In the genomic region with DNA sequence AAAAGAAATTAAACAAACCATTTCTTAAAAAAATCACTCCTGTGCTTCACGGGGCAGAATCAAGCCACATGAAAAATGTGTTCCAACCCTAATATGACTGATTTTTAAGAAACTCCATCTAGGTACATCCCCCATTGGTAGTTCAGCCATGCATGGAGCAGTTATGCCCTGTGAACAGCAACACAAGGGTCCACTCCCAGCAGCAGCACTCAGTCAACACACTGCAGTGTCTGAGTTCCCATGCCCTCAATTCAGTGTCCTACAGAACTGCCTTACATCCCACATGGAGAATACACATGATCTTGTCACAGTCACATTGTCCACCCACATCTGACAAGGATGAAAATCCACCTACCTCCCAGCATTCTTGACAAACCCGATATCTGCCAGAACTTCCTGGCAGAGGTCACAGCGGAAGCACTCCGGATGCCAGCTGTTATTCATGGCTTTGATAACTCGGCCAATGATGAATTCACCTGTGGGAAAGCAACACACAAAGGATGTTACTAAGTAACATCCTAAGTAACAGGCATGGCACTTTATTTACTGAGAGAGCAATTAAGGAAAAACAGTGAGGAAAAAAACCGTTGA, we compare ENCODE assay signal across 1 cellular context. TPM values are rescaled to one million over a fixed set of nuclear protein-coding genes. Genes with fewer than 3 reads are reported as not detected.
"Had no signal": no experiment of that assay in that cellular context is flagged by ENCODE, and none has a peak within 500 bp of the region (broad histone marks: within the 10 kb centered on the region; RNA-seq: fewer than 3 reads in every experiment).

No MANE protein-coding gene starts in this region.

RNA-seq across cellular contexts. Expression of gene LIMS4, which starts 17.4 kb away (rescaled TPM):
- total RNA-seq: NCI-H460 had no signal
